Comparison of ENCODE assay signal across 8 cellular contexts in genomic region chr1:153545067-153546055, GRCh38. TPM values are rescaled to one million over a fixed set of nuclear protein-coding genes. Genes with fewer than 3 reads are reported as not detected.
A peak's percentile ranks its signal among the peaks of the same experiment; 100 is the strongest.
DNase-seq lines count a peak whose midpoint lies in the region; ATAC-seq and TF ChIP-seq lines count a peak whose summit lies in the region.

Gene S100A4, minus strand, starts transcription at chr1:153545806. Its CDS starts 1,012 bp downstream, at chr1:153544794.

- H3K27ac Mint-ChIP-seq in activated T-helper 17 cell treated with anti-CD3 and anti-CD28 coated beads, Interleukin-2, amount 50 U/mL, for 72 hours: peak within 1 kb of the TSS; percentile 98

- peaks cover 51% of the 10 kb centered on the region for H3K36me3 Mint-ChIP-seq in activated T-helper 17 cell treated with anti-CD3 and anti-CD28 coated beads, Interleukin-2, amount 50 U/mL, for 72 hours (ENCODE audit: low read depth)

- H3K27me3 ChIP-seq in neuron (ENCODE audit: insufficient read depth, low read length) (peaks cover 11% of the 10 kb centered on the region), stomach (no peaks in the 10 kb centered on the region)

- DNase-seq in A172 (ENCODE audit: low spot score) (peak; percentile 98), Kasumi-1 (lab: John Stamatoyannopoulos, UW) (peak; percentile 90 to 94), SHP77 treated with DMSO at 0.1 percent for 48 hours (lab: John Stamatoyannopoulos, UW) (peak; percentile 97), fibroblast of the conjunctiva (ENCODE audit: low read depth) (peak; percentile 92), stomach (peak; percentile 97)

- H3K4me3 ChIP-seq in neuron (ENCODE audit: low read length): no peak within 1 kb of the TSS
- peak within 1 kb of the TSS; percentile 38 to 51 (median 40) for H3K4me3 ChIP-seq in stomach

- H3K4me1 Mint-ChIP-seq in activated T-helper 17 cell treated with anti-CD3 and anti-CD28 coated beads, Interleukin-2, amount 50 U/mL, for 72 hours: peaks cover 43% of the 10 kb centered on the region

- peak within 1 kb of the TSS; percentile 30 for H2AFZ ChIP-seq in neuron (ENCODE audit: low read depth, low read length)

- no peaks in the 10 kb centered on the region for H3K9me3 Mint-ChIP-seq in activated T-helper 17 cell treated with anti-CD3 and anti-CD28 coated beads, Interleukin-2, amount 50 U/mL, for 72 hours

- WGBS in stomach, 5 donors: 29 to 38% (median 34%) methylated on average over 19 of the region's 19 CpGs

- peak within 1 kb of the TSS; percentile 98 for H3K4me3 Mint-ChIP-seq in activated T-helper 17 cell treated with anti-CD3 and anti-CD28 coated beads, Interleukin-2, amount 50 U/mL, for 72 hours

- no peaks in the 10 kb centered on the region for H3K27me3 Mint-ChIP-seq in activated T-helper 17 cell treated with anti-CD3 and anti-CD28 coated beads, Interleukin-2, amount 50 U/mL, for 72 hours

- TF ChIP-seq POLR2A in stomach (IDR thresholded peaks at IDR 0.05): no peak

- H3K4me1 ChIP-seq in neuron (ENCODE audit: insufficient read depth, low read length) (peaks cover 12% of the 10 kb centered on the region), stomach (peaks cover 66 to 97% (median 81%) of the 10 kb centered on the region in 4 donors)

- no peaks in the 10 kb centered on the region for H3K9me3 ChIP-seq in neuron (ENCODE audit: low read length)
- no peaks in the 10 kb centered on the region for H3K9me3 ChIP-seq in stomach

- TF ChIP-seq EP300 in stomach (IDR thresholded peaks at IDR 0.05): no peak

- peak; percentile 64 for ATAC-seq in GM18907 (IDR thresholded peaks at IDR 0.05; ENCODE audit: unreplicated experiment)
- peak; percentile 86 for ATAC-seq in activated T-helper 17 cell treated with anti-CD3 and anti-CD28 coated beads, Interleukin-2, amount 50 U/mL, for 72 hours (replicated peaks)

- TF ChIP-seq CTCF in stomach (IDR thresholded peaks at IDR 0.05): no peak

- intact Hi-C loops in stomach (cut with DNase I; ENCODE audit: low total_unique reads): no loop called here

- H3K36me3 ChIP-seq in neuron (ENCODE audit: insufficient read depth, low read length) (no peaks in the 10 kb centered on the region), stomach (no peaks in the 10 kb centered on the region)

- peak within 1 kb of the TSS; percentile 69 to 88 (median 80) for H3K27ac ChIP-seq in stomach

RNA-seq across cellular contexts. Expression of gene S100A4, which starts in this region (rescaled TPM):
- 3,194 and 3,572 TPM in 2 replicates for total RNA-seq in A172 (2014; rRNA removed; shearing (Covaris generic))
- 1,000 to 10,000 TPM; 1,035 to 1,445 TPM for total RNA-seq in activated T-helper 17 cell treated with anti-CD3 and anti-CD28 coated beads, Interleukin-2, amount 50 U/mL, for 72 hours
- 10 to 100 TPM in 4 of 5 donors, 1 to 10 TPM in 1; 9.9 to 53.3 (median 19.4) TPM for total RNA-seq in stomach
- polyA plus RNA-seq in stomach: 100 to 1,000 TPM; 145 to 541 (median 274) TPM

Comparison
In these comparisons a context has a peak if more than half of its experiments do, and no peak if none do; other contexts are left out.
1. RNA of gene S100A4 (total RNA-seq): 3,194 to 3,572 TPM in A172 and 1,035 to 1,445 TPM in activated T-helper 17 cell treated with anti-CD3 and anti-CD28 coated beads, Interleukin-2, amount 50 U/mL, for 72 hours; 9.9 to 53.3 TPM in stomach; every median in the first group is over 10 times any median in the second.
2. Peak in every context shown above with its lines, with median percentiles within 50 percentile points of each other: DNase-seq.